8 cellular contexts compared by ENCODE assay signal in genomic region chr12:7108042-7108927, GRCh38. TPM values are rescaled to one million over a fixed set of nuclear protein-coding genes. Genes with fewer than 3 reads are reported as not detected.
DNase-seq lines count a peak whose midpoint lies in the region; ATAC-seq and TF ChIP-seq lines count a peak whose summit lies in the region.

No MANE protein-coding gene starts in this region.

- H3K27me3 Mint-ChIP-seq in naive B cell, result no peaks in the 10 kb centered on the region

- peak overlapping the region; percentile 91 to 96 (median 94) for H3K4me3 Mint-ChIP-seq in naive B cell

- H3K27me3 ChIP-seq in AG04450 (ENCODE audit: control insufficient read depth, insufficient read depth, low read length), result no peaks in the 10 kb centered on the region

- peaks cover 24 to 28% (median 26%) of the 10 kb centered on the region in 3 donors for H3K4me1 Mint-ChIP-seq in naive B cell

- CTCF ChIA-PET in AG04450 (lab: Charles Lee), result interaction anchor here (0.8 to 3.8 kb wide), 16 partner anchors 9 to 235 kb away, joined by 3 to 22 read pairs (median 6); partner anchors contain the start of genes C1R, C1S, LPCAT3 and SPSB2

- peak overlapping the region; percentile 74 to 95 (median 88) for H3K27ac Mint-ChIP-seq in naive B cell

- ATAC-seq in HG03060 (IDR thresholded peaks at IDR 0.05; ENCODE audit: low read depth, unreplicated experiment), result peak; percentile 55
- ATAC-seq in naive B cell (ENCODE audit: low read depth in 2 of 2), result peak; percentile 88 to 93
- ATAC-seq in stimulated activated naive CD8-positive, alpha-beta T cell treated with anti-CD3 and anti-CD28 coated beads, Interleukin-15, Interleukin-2, amounts not matched to agents 100 U/mL and 50 U/mL, for 24 hours, result peak; percentile 92

- peak overlapping the region; percentile 96 for H3K27ac ChIP-seq in AG04450 (ENCODE audit: low read depth, low read length)

- H3K36me3 Mint-ChIP-seq in naive B cell, result peaks cover 13 to 22% of the 10 kb centered on the region in 2 donors

- H3K9me3 ChIP-seq in AG04450 (ENCODE audit: control insufficient read depth, insufficient read depth, low read length), result peaks cover 2% of the 10 kb centered on the region

- TF ChIP-seq CTCF in AG04450 (IDR thresholded peaks at IDR 0.05; ENCODE audit: low read depth, low read length), result no peak

- POLR2A ChIA-PET in AG04450 (lab: Yijun Ruan, JAX), result interaction anchor here (0.6 to 2.2 kb wide), 9 partner anchors 14 to 217 kb away, joined by 3 to 15 read pairs (median 4); partner anchors contain the start of genes C12orf57, C1S, LPCAT3 and RNU7-1

- DNase-seq in AG04450 (ENCODE audit: low read depth, low spot score) (no peak), NCI-H774 (lab: John Stamatoyannopoulos, UW) (peak; percentile 70), erythroblast (lab: John Stamatoyannopoulos, UW) (peak; percentile 74 to 76), naive B cell (peak; percentile 64)
- DNase-seq in activated CD8-positive, alpha-beta memory T cell treated with anti-CD3 and anti-CD28 coated beads, Interleukin-2, amount 50 U/mL, for 4 hours, result peak; percentile 68
- peak; percentile 82 for DNase-seq in stimulated activated naive CD8-positive, alpha-beta T cell treated with anti-CD3 and anti-CD28 coated beads, Interleukin-15, Interleukin-2, amounts not matched to agents 100 U/mL and 50 U/mL, for 24 hours

- H3K9me3 Mint-ChIP-seq in naive B cell, result peaks cover 3 to 15% (median 7%) of the 10 kb centered on the region in 7 donors

- peak overlapping the region; percentile 82 for H3K4me3 ChIP-seq in AG04450 (ENCODE audit: low read depth, low read length)

- peak; percentile 96 for TF ChIP-seq POLR2A in GM18526 (IDR thresholded peaks at IDR 0.05; ENCODE audit: extremely low read depth, insufficient read length)
- peak; percentile 79 for TF ChIP-seq POLR2A in erythroblast (IDR thresholded peaks at IDR 0.05; ENCODE audit: low read length)

RNA-seq across cellular contexts. Expression of gene C1RL, which starts 0.7 kb away (rescaled TPM):
- polyA plus RNA-seq in AG04450 (2011; rRNA removed), result 45.3 and 58.7 TPM in 2 replicates
- polyA minus RNA-seq in AG04450 (2011; rRNA and poly(A)+ RNA removed), result 47.5 and 69.1 TPM in 2 replicates
- polyA plus RNA-seq in naive B cell (ENCODE audit: low read depth in 6 of 6), result 1 to 10 TPM; 2.4 to 9.6 (median 3.5) TPM

RNA-seq across cellular contexts. Expression of gene C1R, which starts 16.0 kb away (rescaled TPM):
- polyA plus RNA-seq in AG04450 (2011; rRNA removed), result 617 and 795 TPM in 2 replicates
- 179 and 240 TPM in 2 replicates for polyA minus RNA-seq in AG04450 (2011; rRNA and poly(A)+ RNA removed)
- 1 to 10 TPM in 4 of 6 donors, under 1 TPM in 1, not detected in 1; 0.95 to 3.1 (median 1.9) TPM for polyA plus RNA-seq in naive B cell (ENCODE audit: low read depth in 6 of 6)

RNA-seq across cellular contexts. Expression of gene RBP5, which starts 20.4 kb away (rescaled TPM):
- polyA plus RNA-seq in AG04450 (2011; rRNA removed), result 0.25 and 0.36 TPM in 2 replicates
- not detected in 2 replicates for polyA minus RNA-seq in AG04450 (2011; rRNA and poly(A)+ RNA removed)
- under 1 TPM in 1 of 6 donors, not detected in 5; 0.51 TPM for polyA plus RNA-seq in naive B cell (ENCODE audit: low read depth in 6 of 6)

RNA-seq across cellular contexts. Expression of gene CLSTN3, which starts 21.9 kb away (rescaled TPM):
- 22.3 and 25.3 TPM in 2 replicates for polyA plus RNA-seq in AG04450 (2011; rRNA removed)
- 37.0 and 43.2 TPM in 2 replicates for polyA minus RNA-seq in AG04450 (2011; rRNA and poly(A)+ RNA removed)
- polyA plus RNA-seq in naive B cell (ENCODE audit: low read depth in 6 of 6), result 1 to 10 TPM in 5 of 6 donors, not detected in 1; 1.7 to 3.4 (median 2.9) TPM

RNA-seq across cellular contexts. Expression of gene C1S, which starts 47.8 kb away (rescaled TPM):
- polyA plus RNA-seq in AG04450 (2011; rRNA removed) (406 and 458 TPM in 2 replicates), naive B cell (ENCODE audit: low read depth in 6 of 6) (under 1 TPM in 1 of 6 donors, not detected in 5; 0.12 TPM)
- polyA minus RNA-seq in AG04450 (2011; rRNA and poly(A)+ RNA removed), result 153 TPM in 2 replicates

Comparison
In these comparisons a context has a peak if more than half of its experiments do, and no peak if none do; other contexts are left out.
1. RNA of gene C1R, which starts 16.0 kb away (polyA plus RNA-seq): 617 to 795 TPM in AG04450; 0.95 to 3.1 TPM in naive B cell; every median in the first group is over 100 times any median in the second.
2. Peak in every context shown above with its lines, with median percentiles within 50 percentile points of each other: ATAC-seq.